18 cellular contexts compared by ENCODE assay signal in the genomic region with DNA sequence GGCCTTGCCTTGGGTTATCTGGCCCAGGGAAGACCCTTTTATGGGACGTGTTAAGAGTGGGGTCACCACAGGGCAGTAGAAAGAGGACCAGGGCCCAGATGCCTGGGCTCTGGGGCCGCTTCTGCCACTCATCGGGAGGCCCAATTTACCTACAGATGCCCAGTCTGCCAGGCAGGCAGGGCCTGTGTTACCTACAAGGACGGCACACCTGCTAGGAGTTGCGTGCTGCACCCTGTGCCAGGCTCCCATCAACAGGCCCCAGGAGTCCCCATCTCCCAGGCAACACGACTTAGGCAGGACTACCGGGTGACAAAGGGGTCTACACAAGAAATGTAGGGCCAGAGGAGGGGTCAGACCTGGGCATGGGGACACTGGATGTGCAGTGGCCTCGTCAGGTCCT. TPM values are rescaled to one million over a fixed set of nuclear protein-coding genes. Genes with fewer than 3 reads are reported as not detected.
A peak's percentile ranks its signal among the peaks of the same experiment; 100 is the strongest.
DNase-seq lines count a peak whose midpoint lies in the region; TF ChIP-seq lines count a peak whose summit lies in the region.
"Had no signal": no experiment of that assay in that cellular context is flagged by ENCODE, and none has a peak within 500 bp of the region (broad histone marks: within the 10 kb centered on the region; RNA-seq: fewer than 3 reads in every experiment).

No MANE protein-coding gene starts in this region.

- H3K36me3 Mint-ChIP-seq in CD8-positive, alpha-beta memory T cell = peaks cover 4 to 98% (median 4%) of the 10 kb centered on the region in 3 donors
- H3K36me3 Mint-ChIP-seq in activated T-helper 1 cell treated with anti-CD3 and anti-CD28 coated beads, Interleukin-12 subunit alpha, Interleukin-12 subunit beta, Interleukin-2, Interleukin-4 antibody, amounts not matched to agents 30 ng/mL and 10 ng/mL and 1 ng/mL, durations not matched to agents 14 hours and 24 hours and 36 hours (ENCODE audit: low read depth) = peaks cover 55% of the 10 kb centered on the region

- H3K9me3 Mint-ChIP-seq in CD8-positive, alpha-beta memory T cell = no peaks in the 10 kb centered on the region
- H3K9me3 Mint-ChIP-seq in activated T-helper 1 cell treated with anti-CD3 and anti-CD28 coated beads, Interleukin-12 subunit alpha, Interleukin-12 subunit beta, Interleukin-2, Interleukin-4 antibody, amounts not matched to agents 30 ng/mL and 10 ng/mL and 1 ng/mL, durations not matched to agents 14 hours and 24 hours and 36 hours = no peaks in the 10 kb centered on the region
- H3K9me3 Mint-ChIP-seq: activated T-cell treated with anti-CD3 and anti-CD28 coated beads, Interleukin-2, amount 50 U/mL, for 72 hours; H9; naive B cell had no signal

- DNase-seq in activated effector memory CD4-positive, alpha-beta T cell treated with anti-CD3 and anti-CD28 coated beads, Interleukin-2, amount 50 U/mL, for 16 hours = peak; percentile 60
- DNase-seq in activated effector memory CD4-positive, alpha-beta T cell treated with Interleukin-2 at 50 U/mL for 16 hours = no peak
- no peak for DNase-seq in CD8-positive, alpha-beta memory T cell
- no peak for DNase-seq in activated T-helper 1 cell treated with anti-CD3 and anti-CD28 coated beads, Interleukin-12 subunit alpha, Interleukin-12 subunit beta, Interleukin-2, Interleukin-4 antibody, amounts not matched to agents 30 ng/mL and 10 ng/mL and 1 ng/mL, durations not matched to agents 14 hours and 24 hours and 36 hours (ENCODE audit: low spot score)
- DNase-seq in DMS53 (lab: John Stamatoyannopoulos, UW) (no peak), NCI-H226 (no peak), brain microvascular endothelial cell (no peak)
- DNase-seq: activated T-cell treated with anti-CD3 and anti-CD28 coated beads, Interleukin-2, amount 50 U/mL, for 72 hours; H9; mammary epithelial cell; naive B cell; NCI-H1436; NCI-H2227 treated with DMSO at 0.1 percent for 48 hours; NK-92 treated with Interleukin-12 subunit alpha and Interleukin-12 subunit beta, amount 100 ng/mL, for 24 hours had no signal

- no peak overlapping the region for H3K4me3 ChIP-seq in CD8-positive, alpha-beta memory T cell (ENCODE audit: low read length)
- no peak overlapping the region for H3K4me3 ChIP-seq in neutrophil (ENCODE audit: low read depth in 1 of 2, low read length in 1 of 2)
- H3K4me3 ChIP-seq in brain microvascular endothelial cell (ENCODE audit: low read depth, low read length) = no peak overlapping the region
- H3K4me3 ChIP-seq: ascending aorta, suprapubic skin had no signal

- H3K27ac Mint-ChIP-seq in CD8-positive, alpha-beta memory T cell = peak overlapping the region in 5 of 8 donors; percentile 26 to 74 (median 50)
- H3K27ac Mint-ChIP-seq in activated T-helper 1 cell treated with anti-CD3 and anti-CD28 coated beads, Interleukin-12 subunit alpha, Interleukin-12 subunit beta, Interleukin-2, Interleukin-4 antibody, amounts not matched to agents 30 ng/mL and 10 ng/mL and 1 ng/mL, durations not matched to agents 14 hours and 24 hours and 36 hours = peak overlapping the region; percentile 28
- H3K27ac Mint-ChIP-seq: activated T-cell treated with anti-CD3 and anti-CD28 coated beads, Interleukin-2, amount 50 U/mL, for 72 hours had no signal

- H3K27me3 Mint-ChIP-seq in CD8-positive, alpha-beta memory T cell = no peaks in the 10 kb centered on the region
- no peaks in the 10 kb centered on the region for H3K27me3 Mint-ChIP-seq in activated T-helper 1 cell treated with anti-CD3 and anti-CD28 coated beads, Interleukin-12 subunit alpha, Interleukin-12 subunit beta, Interleukin-2, Interleukin-4 antibody, amounts not matched to agents 30 ng/mL and 10 ng/mL and 1 ng/mL, durations not matched to agents 14 hours and 24 hours and 36 hours (ENCODE audit: insufficient read depth)
- H3K27me3 Mint-ChIP-seq: naive B cell had no signal

- in situ Hi-C loops in brain microvascular endothelial cell (cut with HindIII; ENCODE audit: low pct_ligation_motif_present, low sequenced_read_pairs) = no loop called here

- no peaks in the 10 kb centered on the region for H3K9me3 ChIP-seq in CD8-positive, alpha-beta memory T cell (ENCODE audit: low read length)
- no peaks in the 10 kb centered on the region for H3K9me3 ChIP-seq in neutrophil
- H3K9me3 ChIP-seq: ascending aorta, Caco-2, suprapubic skin had no signal

- POLR2A ChIA-PET in CD8-positive, alpha-beta memory T cell (lab: Charles Lee) = no interaction called here

- TF ChIP-seq CTCF in neutrophil (IDR thresholded peaks at IDR 0.05) (no peak), brain microvascular endothelial cell (IDR thresholded peaks at IDR 0.05; ENCODE audit: low read depth, low read length, missing control alignments) (no peak)

- CTCF ChIA-PET in CD8-positive, alpha-beta memory T cell (lab: Charles Lee) = no interaction called here

- H3K4me1 ChIP-seq in CD8-positive, alpha-beta memory T cell (ENCODE audit: insufficient read depth, low read length) = no peaks in the 10 kb centered on the region
- H3K4me1 ChIP-seq in neutrophil (ENCODE audit: control insufficient read depth in 1 of 2, insufficient read depth in 1 of 2, low read depth in 1 of 2, low read length in 1 of 2) = peaks cover 6 to 10% of the 10 kb centered on the region in 2 experiments
- H3K4me1 ChIP-seq: Caco-2 had no signal

- peaks cover 97% of the 10 kb centered on the region for H3K36me3 ChIP-seq in CD8-positive, alpha-beta memory T cell (ENCODE audit: insufficient read depth, low read length)
- H3K36me3 ChIP-seq in neutrophil (peaks cover 100% of the 10 kb centered on the region), brain microvascular endothelial cell (replicated peaks) (peaks cover 98% of the 10 kb centered on the region)

- peaks cover 0 to 2% (median 0%) of the 10 kb centered on the region in 3 donors for H3K4me1 Mint-ChIP-seq in CD8-positive, alpha-beta memory T cell
- H3K4me1 Mint-ChIP-seq in activated T-helper 1 cell treated with anti-CD3 and anti-CD28 coated beads, Interleukin-12 subunit alpha, Interleukin-12 subunit beta, Interleukin-2, Interleukin-4 antibody, amounts not matched to agents 30 ng/mL and 10 ng/mL and 1 ng/mL, durations not matched to agents 14 hours and 24 hours and 36 hours (ENCODE audit: low read depth) = no peaks in the 10 kb centered on the region
- H3K4me1 Mint-ChIP-seq: H9, naive B cell had no signal

- H3K27me3 ChIP-seq in CD8-positive, alpha-beta memory T cell (ENCODE audit: insufficient read depth, low read length, poor library complexity, severe bottlenecking) = no peaks in the 10 kb centered on the region
- H3K27me3 ChIP-seq in neutrophil (no peaks in the 10 kb centered on the region), brain microvascular endothelial cell (replicated peaks) (no peaks in the 10 kb centered on the region)
- H3K27me3 ChIP-seq: ascending aorta, suprapubic skin had no signal

- intact Hi-C loops in activated T-helper 1 cell treated with anti-CD3 and anti-CD28 coated beads, Interleukin-12 subunit alpha, Interleukin-12 subunit beta, Interleukin-2, Interleukin-4 antibody, amounts not matched to agents 30 ng/mL and 10 ng/mL and 1 ng/mL, durations not matched to agents 14 hours and 24 hours and 36 hours (cut with micrococcal nuclease) = no loop called here

- no peak overlapping the region for H3K27ac ChIP-seq in CD8-positive, alpha-beta memory T cell (ENCODE audit: low read depth, low read length)
- H3K27ac ChIP-seq in neutrophil (peak overlapping the region; percentile 56), brain microvascular endothelial cell (no peak overlapping the region)
- H3K27ac ChIP-seq: ascending aorta, suprapubic skin had no signal

- H3K4me3 Mint-ChIP-seq in CD8-positive, alpha-beta memory T cell = no peak overlapping the region
- no peak overlapping the region for H3K4me3 Mint-ChIP-seq in activated T-helper 1 cell treated with anti-CD3 and anti-CD28 coated beads, Interleukin-12 subunit alpha, Interleukin-12 subunit beta, Interleukin-2, Interleukin-4 antibody, amounts not matched to agents 30 ng/mL and 10 ng/mL and 1 ng/mL, durations not matched to agents 14 hours and 24 hours and 36 hours
- H3K4me3 Mint-ChIP-seq: activated T-cell treated with anti-CD3 and anti-CD28 coated beads, Interleukin-2, amount 50 U/mL, for 72 hours; H9; naive B cell had no signal

RNA-seq across cellular contexts. Expression of gene WDR1, which starts 34.6 kb away (rescaled TPM):
- 100 to 1,000 TPM; 409 TPM for total RNA-seq in CD8-positive, alpha-beta memory T cell
- 377 TPM for polyA plus RNA-seq in CD8-positive, alpha-beta memory T cell
- total RNA-seq in activated T-helper 1 cell treated with anti-CD3 and anti-CD28 coated beads, Interleukin-12 subunit alpha, Interleukin-12 subunit beta, Interleukin-2, Interleukin-4 antibody, amounts not matched to agents 30 ng/mL and 10 ng/mL and 1 ng/mL, durations not matched to agents 14 hours and 24 hours and 36 hours = 449 and 453 TPM in 2 replicates
